In genomic region chr21:14567557-14568279, GRCh38 we compare ENCODE assay signal across 24 cellular contexts. TPM values are rescaled to one million over a fixed set of nuclear protein-coding genes. Genes with fewer than 3 reads are reported as not detected.
A peak's percentile ranks its signal among the peaks of the same experiment; 100 is the strongest.
DNase-seq lines count a peak whose midpoint lies in the region; ATAC-seq and TF ChIP-seq lines count a peak whose summit lies in the region.
"Had no signal": no experiment of that assay in that cellular context is flagged by ENCODE, and none has a peak within 500 bp of the region (broad histone marks: within the 10 kb centered on the region; RNA-seq: fewer than 3 reads in every experiment).

No MANE protein-coding gene starts in this region.

- TF ChIP-seq EP300 in stomach (IDR thresholded peaks at IDR 0.05): no peak

- H3K27ac ChIP-seq in stomach: peak overlapping the region in 2 of 5 donors; percentile 40 to 49
- H3K27ac ChIP-seq: colonic mucosa, Peyer's patch, right atrium auricular region, suprapubic skin, VCaP had no signal

- H3K9me3 ChIP-seq in stomach: no peaks in the 10 kb centered on the region
- H3K9me3 ChIP-seq: colonic mucosa, Peyer's patch, right atrium auricular region, suprapubic skin had no signal

- DNase-seq in GM06990 (ENCODE audit: extremely low read depth, insufficient read length) (no peak), NB4 (ENCODE audit: low read depth) (peak; percentile 28), epithelial cell of esophagus (ENCODE audit: low read depth) (peak; percentile 7), stomach (no peak), NCI-H187 treated with DMSO at 0.1 percent for 48 hours (lab: John Stamatoyannopoulos, UW) (no peak)
- DNase-seq: activated CD8-positive, alpha-beta memory T cell treated with anti-CD3 and anti-CD28 coated beads for 24 hours; activated effector memory CD4-positive, alpha-beta T cell treated with anti-CD3 and anti-CD28 coated beads, Interleukin-2, amount 50 U/mL, for 16 hours; aorta; colonic mucosa; DMS53; erythroblast; immature natural killer cell; Karpas-422; NCI-H1694 treated with DMSO at 0.1 percent for 48 hours; NCI-H510A treated with DMSO at 0.1 percent for 48 hours; stimulated activated CD4-positive, alpha-beta T cell treated with anti-CD3 and anti-CD28 coated beads, Interleukin-1b, Interleukin-23, amount 100 ng/mL, for 48 hours had no signal

- ATAC-seq in GM19463 (IDR thresholded peaks at IDR 0.05; ENCODE audit: unreplicated experiment) (peak; percentile 59), HG02610 (IDR thresholded peaks at IDR 0.05; ENCODE audit: unreplicated experiment) (no peak), HG03108 (IDR thresholded peaks at IDR 0.05; ENCODE audit: unreplicated experiment) (no peak)

- H3K4me1 ChIP-seq in stomach: peaks cover 0 to 8% (median 0%) of the 10 kb centered on the region in 4 donors
- H3K4me1 ChIP-seq: colonic mucosa, Peyer's patch, right atrium auricular region, suprapubic skin had no signal

- H3K4me3 ChIP-seq in GM06990 (replicated peaks; ENCODE audit: low read depth, low read length): peak overlapping the region; percentile 35
- no peak overlapping the region for H3K4me3 ChIP-seq in NB4 (ENCODE audit: low read depth, low read length)
- H3K4me3 ChIP-seq in epithelial cell of esophagus (ENCODE audit: low read length): no peak overlapping the region
- H3K4me3 ChIP-seq in stomach: no peak overlapping the region
- H3K4me3 ChIP-seq: colonic mucosa, Peyer's patch, right atrium auricular region, suprapubic skin had no signal

- H3K36me3 ChIP-seq in GM06990 (ENCODE audit: control insufficient read depth, insufficient read depth, low read length) (no peaks in the 10 kb centered on the region), stomach (no peaks in the 10 kb centered on the region)
- H3K36me3 ChIP-seq: colonic mucosa, Peyer's patch, right atrium auricular region, suprapubic skin had no signal

- WGBS in stomach, 5 donors: 66 to 75% (median 68%) methylated on average over 6 of the region's 6 CpGs

- TF ChIP-seq CTCF in GM06990 (IDR thresholded peaks at IDR 0.05; ENCODE audit: insufficient read depth, low read length, poor library complexity, severe bottlenecking) (no peak), NB4 (IDR thresholded peaks at IDR 0.05; ENCODE audit: low read depth, low read length) (no peak), epithelial cell of esophagus (IDR thresholded peaks at IDR 0.05; ENCODE audit: insufficient read depth, low read depth, low read length, missing control alignments) (no peak), stomach (IDR thresholded peaks at IDR 0.05) (no peak)

- TF ChIP-seq POLR2A in NB4 (IDR thresholded peaks at IDR 0.05; ENCODE audit: extremely low read depth, insufficient read length) (no peak), stomach (IDR thresholded peaks at IDR 0.05) (no peak)

- intact Hi-C loops in stomach (cut with DNase I; ENCODE audit: low total_unique reads): no loop called here

- H3K27me3 ChIP-seq in GM06990 (replicated peaks; ENCODE audit: control insufficient read depth, insufficient read depth, low read length) (no peaks in the 10 kb centered on the region), stomach (no peaks in the 10 kb centered on the region)
- H3K27me3 ChIP-seq: colonic mucosa, Peyer's patch, right atrium auricular region, suprapubic skin had no signal

RNA-seq across cellular contexts. Expression of gene SAMSN1, which starts 21.6 kb away (rescaled TPM):
- 10 to 100 TPM in 3 of 5 donors, 1 to 10 TPM in 1, not detected in 1; 1.6 to 21.6 (median 19.4) TPM for total RNA-seq in stomach
- polyA plus RNA-seq in stomach: 10 to 100 TPM in 2 of 3 donors, 1 to 10 TPM in 1; 4.2 to 11.1 (median 10.5) TPM
- polyA plus RNA-seq: BJ had no signal

Comparison
In these comparisons a context has a peak if more than half of its experiments do, and no peak if none do; other contexts are left out.
1. DNase-seq: peak in NB4 (single experiment) and epithelial cell of esophagus (single experiment); none in GM06990 (single experiment), stomach (single experiment) and NCI-H187 treated with DMSO at 0.1 percent for 48 hours (single experiment).